ENCODE assay signal across 8 cellular contexts in genomic region chr2:240560084-240560479, GRCh38.
DNase-seq lines count a peak whose midpoint lies in the region; ATAC-seq and TF ChIP-seq lines count a peak whose summit lies in the region.

A gene with protein sequence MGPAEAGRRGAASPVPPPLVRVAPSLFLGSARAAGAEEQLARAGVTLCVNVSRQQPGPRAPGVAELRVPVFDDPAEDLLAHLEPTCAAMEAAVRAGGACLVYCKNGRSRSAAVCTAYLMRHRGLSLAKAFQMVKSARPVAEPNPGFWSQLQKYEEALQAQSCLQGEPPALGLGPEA (plus strand): TSS chr2:240560357. CDS start chr2:240560685, 328 bp downstream.

- DNase-seq in AG10803 (ENCODE audit: low read depth) (peak; percentile 85), NCI-H446 (lab: John Stamatoyannopoulos, UW) (peak; percentile 54 to 92), choroid plexus epithelial cell (ENCODE audit: low read depth) (peak; percentile 89), left kidney (ENCODE audit: low read depth, low spot score) (peak; percentile 94)
- DNase-seq in activated CD4-positive, alpha-beta T cell treated with anti-CD3 and anti-CD28 coated beads for 24 hours (ENCODE audit: low read depth in 2 of 2): peak; percentile 84
- peak; percentile 85 for DNase-seq in stimulated activated CD4-positive, alpha-beta T cell treated with anti-CD3 and anti-CD28 coated beads, Interleukin-2, amount 100 ng/mL, for 4 hours (ENCODE audit: low read depth)

- TF ChIP-seq CTCF in AG10803 (conservative IDR thresholded peaks at IDR 0.05; ENCODE audit: low read length) (no peak), choroid plexus epithelial cell (conservative IDR thresholded peaks at IDR 0.05; ENCODE audit: low read depth, low read length) (no peak)

- ATAC-seq in GM18873 (IDR thresholded peaks at IDR 0.05; ENCODE audit: low FRiP score, unreplicated experiment) (peak; percentile 32), HG03103 (IDR thresholded peaks at IDR 0.05; ENCODE audit: low read depth, unreplicated experiment) (peak; percentile 41)

- H3K4me3 ChIP-seq in AG10803 (ENCODE audit: low read length): peak within 1 kb of the TSS; percentile 65
- peak within 1 kb of the TSS; percentile 76 for H3K4me3 ChIP-seq in choroid plexus epithelial cell (ENCODE audit: low read depth, low read length)

Comparison
In these comparisons a context has a peak if more than half of its experiments do, and no peak if none do; other contexts are left out.
1. Peak in every context shown above with its lines: DNase-seq, ATAC-seq and H3K4me3 ChIP-seq.